Comparison of ENCODE assay signal across 1 cellular context in genomic region chr10:43380610-43381222, GRCh38.
A peak's percentile ranks its signal among the peaks of the same experiment; 100 is the strongest.
TF ChIP-seq lines count a peak whose summit lies in the region.

No MANE protein-coding gene starts in this region.

TF ChIP-seq in K562, 482 proteins besides CTCF, POLR2A, EP300 and RAD21 (continued from another document and continues in another):
- no peak for TF ChIP-seq THRA (IDR thresholded peaks at IDR 0.05)
- no peak; the same call in 1 of the 2 replicates for TF ChIP-seq SMAD4 (CRISPR knock-in tag; conservative IDR thresholded peaks at IDR 0.05)
- TF ChIP-seq CHCHD3 (CRISPR knock-in tag; IDR thresholded peaks at IDR 0.05): no peak
- TF ChIP-seq CREM (IDR thresholded peaks at IDR 0.05; ENCODE audit: low read depth): 0 out of 2 replicates have a peak, but pooled peaks have one; percentile 11
- TF ChIP-seq NCOA4 (IDR thresholded peaks at IDR 0.05; ENCODE audit: partially characterized antibody): no peak
- no peak for TF ChIP-seq XRCC3 (IDR thresholded peaks at IDR 0.05)
- TF ChIP-seq C11orf30 (IDR thresholded peaks at IDR 0.05; ENCODE audit: low read depth): peak; percentile 16; the same call in 1 of the 2 replicates
- no peak for TF ChIP-seq CLOCK (CRISPR knock-in tag; IDR thresholded peaks at IDR 0.05; ENCODE audit: borderline replicate concordance)
- peak; percentile 71; the same call in 1 of the 2 replicates for TF ChIP-seq LARP7 (IDR thresholded peaks at IDR 0.05)
- no peak for TF ChIP-seq FUS (optimal IDR thresholded peaks at IDR 0.05; ENCODE audit: low read depth, low read length)
- peak; percentile 74 for TF ChIP-seq JUND (IDR thresholded peaks at IDR 0.05; ENCODE audit: borderline replicate concordance, low read depth, low read length)
- peak; percentile 48; the same call in 1 of the 3 replicates for TF ChIP-seq JUND (tag; IDR thresholded peaks at IDR 0.05; ENCODE audit: borderline replicate concordance, low read depth, low read length)
- TF ChIP-seq ZFPM2 (CRISPR knock-in tag; IDR thresholded peaks at IDR 0.05): no peak
- TF ChIP-seq ZNF668 (CRISPR knock-in tag; IDR thresholded peaks at IDR 0.05): no peak
- TF ChIP-seq RBM17 (IDR thresholded peaks at IDR 0.05; ENCODE audit: borderline replicate concordance, low read depth, low read length): no peak
- TF ChIP-seq SIX5 (IDR thresholded peaks at IDR 0.05; ENCODE audit: borderline replicate concordance in 1 of 2, insufficient read depth in 1 of 2, low read depth in 1 of 2, low read length in 2 of 2): no peak
- TF ChIP-seq ZNF174 (CRISPR knock-in tag; IDR thresholded peaks at IDR 0.05): no peak
- peak; percentile 96 for TF ChIP-seq CTBP1 (IDR thresholded peaks at IDR 0.05; ENCODE audit: borderline replicate concordance)
- peak; percentile 57; the same call in 1 of the 2 replicates for TF ChIP-seq MTA1 (IDR thresholded peaks at IDR 0.05; ENCODE audit: borderline replicate concordance)
- no peak for TF ChIP-seq CSDE1 (IDR thresholded peaks at IDR 0.05)
- peak; percentile 90 for TF ChIP-seq SOX6 (IDR thresholded peaks at IDR 0.05)
- TF ChIP-seq ZNF512 (tag; IDR thresholded peaks at IDR 0.05): no peak
- no peak for TF ChIP-seq SAFB (IDR thresholded peaks at IDR 0.05; ENCODE audit: borderline replicate concordance, low read depth, low read length)
- TF ChIP-seq SMARCA5 (IDR thresholded peaks at IDR 0.05): peak; percentile 81; the same call in 1 of the 2 replicates
- no peak for TF ChIP-seq KHSRP (IDR thresholded peaks at IDR 0.05)
- TF ChIP-seq SMARCE1 (IDR thresholded peaks at IDR 0.05): peak; percentile 75; the same call in 1 of the 2 replicates
- TF ChIP-seq ZFX (CRISPR knock-in tag; IDR thresholded peaks at IDR 0.05): no peak
- peak; percentile 84; the same call in 1 of the 2 replicates for TF ChIP-seq ELF4 (CRISPR knock-in tag; IDR thresholded peaks at IDR 0.05)
- TF ChIP-seq ZNF644 (tag; IDR thresholded peaks at IDR 0.05; ENCODE audit: low read depth): peak; percentile 35; the same call in 1 of the 2 replicates
- no peak for TF ChIP-seq ZBTB43 (CRISPR knock-in tag; IDR thresholded peaks at IDR 0.05)
- TF ChIP-seq GTF2A2 (tag; IDR thresholded peaks at IDR 0.05): no peak
- 0 out of 2 replicates have a peak, but pooled peaks have one; percentile 21 for TF ChIP-seq ETV1 (tag; conservative IDR thresholded peaks at IDR 0.05; ENCODE audit: low read depth)
- TF ChIP-seq SMAD1 (IDR thresholded peaks at IDR 0.05; ENCODE audit: low read depth, low read length, partially characterized antibody): no peak
- TF ChIP-seq HDAC8 (tag; IDR thresholded peaks at IDR 0.05): no peak
- no peak for TF ChIP-seq PRPF4 (IDR thresholded peaks at IDR 0.05; ENCODE audit: insufficient read depth, low read depth, low read length, poor library complexity, severe bottlenecking)
- TF ChIP-seq ILK (tag; IDR thresholded peaks at IDR 0.05; ENCODE audit: borderline replicate concordance, low read depth): no peak
- TF ChIP-seq HDGF (IDR thresholded peaks at IDR 0.05): no peak
- TF ChIP-seq ZNF407 (IDR thresholded peaks at IDR 0.05; ENCODE audit: low read depth): no peak
- TF ChIP-seq CREB3 (tag; conservative IDR thresholded peaks at IDR 0.05; ENCODE audit: low read depth): no peak
- TF ChIP-seq ELF1 (tag; IDR thresholded peaks at IDR 0.05): no peak
- TF ChIP-seq YBX1 (IDR thresholded peaks at IDR 0.05): no peak
- no peak for TF ChIP-seq RFX5 (IDR thresholded peaks at IDR 0.05; ENCODE audit: low read depth, low read length)
- no peak for TF ChIP-seq BRF2 (IDR thresholded peaks at IDR 0.05; ENCODE audit: borderline replicate concordance, insufficient read depth, insufficient read length)
- TF ChIP-seq ZNF785 (CRISPR knock-in tag; IDR thresholded peaks at IDR 0.05): no peak
- TF ChIP-seq HINFP (tag; conservative IDR thresholded peaks at IDR 0.05; ENCODE audit: low read depth): no peak
- no peak for TF ChIP-seq WHSC1 (IDR thresholded peaks at IDR 0.05; ENCODE audit: low read length)
- TF ChIP-seq HLTF (IDR thresholded peaks at IDR 0.05): peak; percentile 90; the same call in 1 of the 2 replicates
